Comparison of ENCODE assay signal across 17 cellular contexts in genomic region chr12:104971276-104971675, GRCh38.
"Had no signal": no experiment of that assay in that cellular context is flagged by ENCODE, and none has a peak within 500 bp of the region (broad histone marks: within the 10 kb centered on the region; RNA-seq: fewer than 3 reads in every experiment).

No MANE protein-coding gene starts in this region.

- H3K27me3 ChIP-seq: cardiac muscle cell, esophagus squamous epithelium, tibial artery had no signal

- H3K27ac ChIP-seq: cardiac muscle cell, esophagus squamous epithelium, tibial artery had no signal

- H3K36me3 Mint-ChIP-seq: memory B cell; naive thymus-derived CD8-positive, alpha-beta T cell; stimulated activated naive B cell treated with anti-CD40 and anti-IgM and Interleukin-4, amounts not matched to agents 10 μg/mL and 1 μg/mL and 100 μg/mL, for 72 hours had no signal

- H3K9me3 ChIP-seq: esophagus squamous epithelium, tibial artery had no signal

- H3K4me3 Mint-ChIP-seq: memory B cell; naive thymus-derived CD8-positive, alpha-beta T cell; stimulated activated naive B cell treated with anti-CD40 and anti-IgM and Interleukin-4, amounts not matched to agents 10 μg/mL and 1 μg/mL and 100 μg/mL, for 72 hours had no signal

- H3K36me3 ChIP-seq: cardiac muscle cell, esophagus squamous epithelium, tibial artery had no signal

- DNase-seq: activated CD4-positive, alpha-beta T cell treated with anti-CD3 and anti-CD28 coated beads, Interleukin-2, amount 50 U/mL, for 4 hours; activated naive CD4-positive, alpha-beta T cell; activated T-cell treated with anti-CD3 and anti-CD28 coated beads for 4 hours; esophagus squamous epithelium; hypothalamus; kidney glomerular epithelial cell; left ventricle myocardium superior; naive thymus-derived CD8-positive, alpha-beta T cell; posterior cingulate gyrus; retina; stimulated activated CD4-positive, alpha-beta T cell treated with anti-CD3 and anti-CD28 coated beads, Interleukin-15, amount 100 ng/mL, for 24 hours; stimulated activated CD4-positive, alpha-beta T cell treated with anti-CD3 and anti-CD28 coated beads, Interleukin-4, amount 100 ng/mL, for 1 hour; stimulated activated naive B cell treated with anti-CD40 and anti-IgM and Interleukin-4, amounts not matched to agents 10 μg/mL and 1 μg/mL and 100 μg/mL, for 72 hours; tibial artery had no signal

- H3K9me3 Mint-ChIP-seq: memory B cell; naive thymus-derived CD8-positive, alpha-beta T cell; stimulated activated naive B cell treated with anti-CD40 and anti-IgM and Interleukin-4, amounts not matched to agents 10 μg/mL and 1 μg/mL and 100 μg/mL, for 72 hours had no signal

- ATAC-seq: activated CD4-positive, CD25-positive, alpha-beta regulatory T cell treated with anti-CD3 and anti-CD28 coated beads, Interleukin-2, amount 50 U/mL, for 24 hours; left ventricle myocardium superior; naive thymus-derived CD8-positive, alpha-beta T cell; stimulated activated naive B cell treated with anti-CD40 and anti-IgM and Interleukin-4, amounts not matched to agents 10 μg/mL and 1 μg/mL and 100 μg/mL, for 72 hours had no signal

- H3K4me3 ChIP-seq: cardiac muscle cell, esophagus squamous epithelium, tibial artery had no signal

- H3K27me3 Mint-ChIP-seq: memory B cell; stimulated activated naive B cell treated with anti-CD40 and anti-IgM and Interleukin-4, amounts not matched to agents 10 μg/mL and 1 μg/mL and 100 μg/mL, for 72 hours had no signal

- H3K27ac Mint-ChIP-seq: memory B cell; naive thymus-derived CD8-positive, alpha-beta T cell; stimulated activated naive B cell treated with anti-CD40 and anti-IgM and Interleukin-4, amounts not matched to agents 10 μg/mL and 1 μg/mL and 100 μg/mL, for 72 hours had no signal
